Comparison of ENCODE assay signal across 1 cellular context in genomic region chr9:124477211-124478013, GRCh38.
TF ChIP-seq lines count a peak whose summit lies in the region.

No MANE protein-coding gene starts in this region.

TF ChIP-seq in GM23338, 12 proteins besides CTCF, POLR2A, EP300 and RAD21:
- TF ChIP-seq ZNF462 (CRISPR knock-in tag; IDR thresholded peaks at IDR 0.05), result no peak
- TF ChIP-seq NANOG (IDR thresholded peaks at IDR 0.05; ENCODE audit: borderline replicate concordance), result no peak
- TF ChIP-seq POLR2AphosphoS5 (IDR thresholded peaks at IDR 0.05; ENCODE audit: low read depth), result no peak
TF ChIP-seq in GM23338: peak in this region for 0.
